In genomic region chr3:40455328-40455727, GRCh38 we compare ENCODE assay signal across 1 cellular context.
TF ChIP-seq lines count a peak whose summit lies in the region.

No MANE protein-coding gene starts in this region.

TF ChIP-seq in HepG2, 621 proteins besides CTCF, POLR2A, EP300 and RAD21:
- TF ChIP-seq ZSCAN5A (CRISPR knock-in tag; IDR thresholded peaks at IDR 0.05; ENCODE audit: borderline replicate concordance) (no peak), ZNF121 (CRISPR knock-in tag; IDR thresholded peaks at IDR 0.05) (peak; percentile 86)
